10 cellular contexts compared by ENCODE assay signal in the genomic region with DNA sequence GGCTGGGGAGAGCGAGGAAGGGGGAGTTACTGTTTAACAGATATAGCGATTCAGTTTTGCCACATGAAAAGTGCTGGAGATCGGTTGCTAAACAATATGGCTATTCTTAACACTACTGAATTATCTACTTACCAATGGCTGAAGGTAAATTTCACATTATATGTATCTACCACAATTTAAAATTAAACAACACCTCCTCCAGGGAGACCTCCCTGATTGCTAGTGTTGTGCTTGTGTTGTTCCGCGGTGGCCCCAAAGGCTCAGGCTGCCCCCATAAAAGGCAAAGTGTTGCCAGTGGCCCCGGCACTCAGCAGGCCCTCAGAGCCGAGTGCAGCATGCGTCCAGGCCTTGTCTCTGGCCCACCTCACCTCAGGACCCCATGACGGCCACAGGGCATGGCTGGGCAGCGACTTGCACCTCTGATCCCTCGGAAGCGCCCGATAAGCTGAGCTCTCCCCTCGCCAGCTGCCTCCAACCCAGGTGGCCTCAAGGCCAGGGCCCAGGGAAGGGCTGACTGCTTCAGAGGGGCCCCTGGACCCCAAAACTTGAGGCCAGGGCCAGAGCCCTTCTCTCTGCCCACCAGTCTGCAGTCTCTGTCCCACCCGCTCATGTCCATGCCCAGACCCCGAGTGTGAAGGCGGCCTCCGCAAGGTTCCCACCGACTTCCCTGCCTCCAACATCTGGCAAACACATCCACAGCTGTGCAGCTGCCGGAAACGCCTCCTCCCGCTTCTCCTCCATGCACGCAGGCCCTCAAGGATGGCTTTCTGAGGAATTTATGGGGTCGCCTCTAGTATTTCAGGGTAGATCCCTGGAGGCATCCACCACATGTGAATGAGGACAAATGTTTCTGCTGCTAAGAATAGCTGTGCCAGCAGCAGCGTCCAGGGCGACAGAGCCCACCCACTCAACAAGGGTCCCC. TPM values are rescaled to one million over a fixed set of nuclear protein-coding genes. Genes with fewer than 3 reads are reported as not detected.
DNase-seq lines count a peak whose midpoint lies in the region; ATAC-seq, FAIRE-seq and TF ChIP-seq lines count a peak whose summit lies in the region.
"Had no signal": no experiment of that assay in that cellular context is flagged by ENCODE, and none has a peak within 500 bp of the region (broad histone marks: within the 10 kb centered on the region; RNA-seq: fewer than 3 reads in every experiment).

No MANE protein-coding gene starts in this region.

- peaks cover 51 to 71% of the 10 kb centered on the region in 2 experiments for H3K4me1 ChIP-seq in K562 (replicated peaks in 1 of 2; ENCODE audit: control insufficient read depth in 2 of 2, insufficient read depth in 2 of 2, low read length in 2 of 2)
- peaks cover 0 to 92% of the 10 kb centered on the region in 2 donors for H3K4me1 ChIP-seq in right atrium auricular region
- H3K4me1 ChIP-seq in gastrocnemius medialis: peaks cover 65 to 75% of the 10 kb centered on the region in 2 donors
- H3K4me1 ChIP-seq in effector memory CD4-positive, alpha-beta T cell (ENCODE audit: control insufficient read depth, insufficient read depth, low read length, poor library complexity, severe bottlenecking): no peaks in the 10 kb centered on the region

- H3K27me3 ChIP-seq in K562 (ENCODE audit: control insufficient read depth in 2 of 2, insufficient read depth in 2 of 2, low read length in 2 of 2) (no peaks in the 10 kb centered on the region), right atrium auricular region (no peaks in the 10 kb centered on the region), gastrocnemius medialis (no peaks in the 10 kb centered on the region)
- no peaks in the 10 kb centered on the region for H3K27me3 ChIP-seq in effector memory CD4-positive, alpha-beta T cell (replicated peaks; ENCODE audit: control insufficient read depth, insufficient read depth, low read length, poor library complexity, severe bottlenecking)

- CTCF ChIA-PET in Calu3 (lab: Charles Lee) (interaction anchor here (1.1 to 2.9 kb wide), 2 partner anchors 54 to 223 kb away, joined by 4 to 8 read pairs; no protein-coding TSS in a partner anchor), K562 (lab: Yijun Ruan, JAX; ENCODE audit: low intra/inter-chr PET ratio) (no interaction called here)

- no peaks in the 10 kb centered on the region for H3K9me3 ChIP-seq in K562 (replicated peaks; ENCODE audit: control insufficient read depth, insufficient read depth, low read depth, low read length)
- H3K9me3 ChIP-seq in right atrium auricular region: no peaks in the 10 kb centered on the region
- H3K9me3 ChIP-seq in gastrocnemius medialis: no peaks in the 10 kb centered on the region
- no peaks in the 10 kb centered on the region for H3K9me3 ChIP-seq in effector memory CD4-positive, alpha-beta T cell (ENCODE audit: control insufficient read depth, low read length)

- H3K4me3 ChIP-seq in K562 (no peak overlapping the region), right atrium auricular region (no peak overlapping the region), gastrocnemius medialis (no peak overlapping the region)
- no peak overlapping the region for H3K4me3 ChIP-seq in effector memory CD4-positive, alpha-beta T cell (ENCODE audit: insufficient read depth, low read depth, low read length, poor library complexity, severe bottlenecking)

- H3K79me2 ChIP-seq in K562 (ENCODE audit: control insufficient read depth, insufficient read depth, low read length): peaks cover 88% of the 10 kb centered on the region

- peaks cover 64% of the 10 kb centered on the region for H3K36me3 Mint-ChIP-seq in Calu3 (ENCODE audit: insufficient read depth, unreplicated experiment)

- peaks cover 74% of the 10 kb centered on the region for H4K20me1 ChIP-seq in K562 (replicated peaks; ENCODE audit: control insufficient read depth, insufficient read depth, low read length)

- intact Hi-C loops in Calu3 (cut with micrococcal nuclease; ENCODE audit: unreplicated experiment): loop anchor here (5.0 kb wide), 2 partner anchors 55 to 220 kb away; no protein-coding TSS in a partner anchor
- intact Hi-C loops in K562 (cut with micrococcal nuclease): loop anchor here (5.0 kb wide), 1 partner anchor 45 kb away; no protein-coding TSS in a partner anchor
- intact Hi-C loops in gastrocnemius medialis (cut with DNase I; ENCODE audit: low total_unique reads): loop anchor here (2.0 kb wide), 2 partner anchors 51 to 119 kb away; no protein-coding TSS in a partner anchor

- in situ Hi-C loops in K562 (cut with MboI) (no loop called here), gastrocnemius medialis (cut with MboI; ENCODE audit: low sequenced_read_pairs in 4 of 4) (loop anchor here in 1 of 4 donors (25.0 kb wide), 1 partner anchor 120 kb away; no protein-coding TSS in a partner anchor)

- DNase-seq in Calu3 (no peak), K562 (ENCODE audit: extremely low read depth in 1 of 4, low spot score in 3 of 4) (no peak), right atrium auricular region (ENCODE audit: low spot score) (no peak), gastrocnemius medialis (peak in 1 of 2 donors; percentile 54), 8988T (no peak), A172 (ENCODE audit: low spot score) (no peak), GM12892 (ENCODE audit: insufficient read length) (no peak)
- DNase-seq in effector memory CD4-positive, alpha-beta T cell: no peak
- DNase-seq: activated naive CD4-positive, alpha-beta T cell treated with Interleukin-2 at 50 U/mL for 16 hours; stimulated activated CD4-positive, alpha-beta T cell treated with anti-CD3 and anti-CD28 coated beads, Interleukin-2, amount 100 ng/mL, for 48 hours had no signal

- no peak for TF ChIP-seq CTCF in Calu3 (IDR thresholded peaks at IDR 0.05; ENCODE audit: unreplicated experiment)
- TF ChIP-seq CTCF in K562 (IDR thresholded peaks at IDR 0.05 in 2 of 3, conservative IDR thresholded peaks at IDR 0.05 in 1 of 3; ENCODE audit: insufficient read depth in 2 of 3, low read depth in 1 of 3, low read length in 3 of 3): no peak
- TF ChIP-seq CTCF in right atrium auricular region (IDR thresholded peaks at IDR 0.05): no peak
- TF ChIP-seq CTCF in gastrocnemius medialis (IDR thresholded peaks at IDR 0.05 in 4 of 5, conservative IDR thresholded peaks at IDR 0.05 in 1 of 5): no peak

- BruUV-seq in Calu3 (replicated peaks; lab: Mats Ljungman, UMichigan) (no TSS peak), K562 (replicated peaks; lab: Mats Ljungman, UMichigan) (no TSS peak)

- no peak for TF ChIP-seq RAD21 in K562 (CRISPR knock-in tag; conservative IDR thresholded peaks at IDR 0.05 in 1 of 2, IDR thresholded peaks at IDR 0.05 in 1 of 2)

- 90% methylated on average over 24 of the region's 26 CpGs for WGBS in K562 (ENCODE audit: insufficient coverage, low coverage, missing lambda C conversion rate)

- no peak for TF ChIP-seq POLR2A in K562 (conservative IDR thresholded peaks at IDR 0.05)
- TF ChIP-seq POLR2A in gastrocnemius medialis (IDR thresholded peaks at IDR 0.05): no peak
- no peak for TF ChIP-seq POLR2A in GM12892 (IDR thresholded peaks at IDR 0.05; ENCODE audit: low read depth, low read length)

- H3K36me3 ChIP-seq in K562 (ENCODE audit: control insufficient read depth, insufficient read depth, low read length) (no peaks in the 10 kb centered on the region), right atrium auricular region (no peaks in the 10 kb centered on the region), gastrocnemius medialis (no peaks in the 10 kb centered on the region)
- H3K36me3 ChIP-seq in effector memory CD4-positive, alpha-beta T cell (ENCODE audit: control insufficient read depth, insufficient read depth, low read length): no peaks in the 10 kb centered on the region

- H3K4me3 Mint-ChIP-seq in Calu3 (ENCODE audit: low read depth, unreplicated experiment): peak overlapping the region; percentile 56

- peaks cover 69% of the 10 kb centered on the region for H3K4me1 Mint-ChIP-seq in Calu3 (ENCODE audit: low read depth, unreplicated experiment)

- no peaks in the 10 kb centered on the region for H3K9me1 ChIP-seq in K562 (ENCODE audit: control insufficient read depth, insufficient read depth, low read length)

- peak overlapping the region; percentile 82 for H3K27ac Mint-ChIP-seq in Calu3 (ENCODE audit: unreplicated experiment)

- H2AFZ ChIP-seq in K562 (ENCODE audit: low read depth, low read length): no peak overlapping the region

- POLR2A ChIA-PET in K562 (lab: Yijun Ruan, JAX): interaction anchor here (0.6 to 1.0 kb wide), 5 partner anchors 10 to 407 kb away, joined by 3 to 5 read pairs (median 3); a partner anchor contains a TSS

- FAIRE-seq in K562 (lab: Jason Lieb, UNC) (no peak), GM12892 (lab: Jason Lieb, UNC) (no peak)

- H3K27ac ChIP-seq in K562 (ENCODE audit: extremely low read depth, low read depth, low read length) (peak overlapping the region; percentile 52; the same call in 1 of the 3 replicates), right atrium auricular region (peak overlapping the region; percentile 81 to 83), gastrocnemius medialis (peak overlapping the region; percentile 86 to 98 (median 92))
- H3K27ac ChIP-seq in effector memory CD4-positive, alpha-beta T cell (ENCODE audit: insufficient read depth, low read length, poor library complexity, severe bottlenecking): no peak overlapping the region

- peak overlapping the region in 1 of 2 experiments; percentile 61; a peak in 1 of 4 replicates for H3K9ac ChIP-seq in K562 (ENCODE audit: insufficient read depth in 1 of 2, low read depth in 2 of 2, low read length in 2 of 2)

- peak overlapping the region; percentile 65; the same call in 1 of the 2 replicates for H3K4me2 ChIP-seq in K562 (ENCODE audit: insufficient read depth, low read length)

- H3K27me3 Mint-ChIP-seq in Calu3 (ENCODE audit: unreplicated experiment): no peaks in the 10 kb centered on the region

- no peak for ATAC-seq in K562
- ATAC-seq in gastrocnemius medialis: no peak

- TF ChIP-seq EP300 in K562 (IDR thresholded peaks at IDR 0.05; ENCODE audit: low read length): no peak

- no peaks in the 10 kb centered on the region for H3K9me3 Mint-ChIP-seq in Calu3 (ENCODE audit: low read depth, unreplicated experiment)

RNA-seq across cellular contexts. Expression of a gene that starts 60.0 kb away (rescaled TPM):
- total RNA-seq in Calu3 (2022): 325 and 348 TPM in 2 replicates
- total RNA-seq in K562 (2011; cell fraction: chromatin; rRNA removed; ENCODE audit: low replicate concordance): 66.7 and 165 TPM in 2 replicates
- total RNA-seq in K562 (2011; cell fraction: nucleolus; rRNA removed): 51.9 and 54.2 TPM in 2 replicates
- total RNA-seq in K562 (2011; cell fraction: nucleoplasm; rRNA removed): 57.6 and 83.1 TPM in 2 replicates
- total RNA-seq in K562 (2014; rRNA removed): 18.2 and 22.3 TPM in 2 replicates
- 2.8 and 4.1 TPM in 2 replicates for total RNA-seq in K562 (2014; rRNA removed; fragmentation: Illumina TruSeq; extraction: Trizol)
- 8.1 and 8.4 TPM in 2 replicates for total RNA-seq in K562 (2015; rRNA removed; fragmentation: Illumina TruSeq; extraction: Trizol)
- total RNA-seq in K562 (2021): 124 and 126 TPM in 2 replicates
- polyA plus RNA-seq in K562 (2011; rRNA removed): 3.1 and 4.2 TPM in 2 replicates
- 4.1 and 9.7 TPM in 2 replicates for polyA plus RNA-seq in K562 (2011; cell fraction: cytosol; rRNA removed)
- polyA plus RNA-seq in K562 (2011; cell fraction: nucleus; rRNA removed): 20.4 and 29.6 TPM in 2 replicates
- 56.5 and 65.0 TPM in 2 replicates for polyA plus RNA-seq in K562 (2012)
- 22.6 and 36.3 TPM in 2 replicates for polyA plus RNA-seq in K562 (2014; fragmentation: Illumina TruSeq; extraction: Trizol)
- polyA plus RNA-seq in K562 (2014; fragmentation: Nextera tagmentation; extraction: Ambion mirVana): under 1 TPM; 0.18 to 0.20 TPM
- polyA plus RNA-seq in K562 (2014; rRNA removed): 24.9 and 29.2 TPM in 2 replicates
- 7.3 and 9.9 TPM in 2 replicates for polyA minus RNA-seq in K562 (2011; rRNA and poly(A)+ RNA removed)
- 27.1 and 60.8 TPM in 2 replicates for polyA minus RNA-seq in K562 (2011; cell fraction: cytosol; rRNA and poly(A)+ RNA removed)
- 18.8 and 19.2 TPM in 2 replicates for polyA minus RNA-seq in K562 (2011; cell fraction: nucleus; rRNA and poly(A)+ RNA removed)
- 100 to 1,000 TPM in 1 of 2 donors, 10 to 100 TPM in 1; 62.9 to 104 TPM for total RNA-seq in right atrium auricular region
- total RNA-seq in gastrocnemius medialis: 100 to 1,000 TPM in 2 of 4 donors, 10 to 100 TPM in 2; 37.7 to 123 (median 105) TPM
- 32.9 and 33.3 TPM in 2 replicates for total RNA-seq in A172 (2014; rRNA removed; shearing (Covaris generic))
- polyA plus RNA-seq in GM12892 (2012; ENCODE audit: missing spikeins): 27.0 TPM
